Comparison of ENCODE assay signal across 8 cellular contexts in genomic region chr4:113049421-113050355, GRCh38. TPM values are rescaled to one million over a fixed set of nuclear protein-coding genes. Genes with fewer than 3 reads are reported as not detected.
A peak's percentile ranks its signal among the peaks of the same experiment; 100 is the strongest.
DNase-seq lines count a peak whose midpoint lies in the region; ATAC-seq and TF ChIP-seq lines count a peak whose summit lies in the region.

Gene ANK2 (plus strand): TSS chr4:113049653. CDS start chr4:113049729, 76 bp downstream.

- no peak for ATAC-seq in GM21825 (IDR thresholded peaks at IDR 0.05; ENCODE audit: unreplicated experiment)
- no peak for ATAC-seq in GM21423 (IDR thresholded peaks at IDR 0.05; ENCODE audit: unreplicated experiment)
- ATAC-seq in HG02852 (IDR thresholded peaks at IDR 0.05; ENCODE audit: unreplicated experiment): no peak
- no peak for ATAC-seq in upper lobe of left lung (ENCODE audit: low FRiP score in 2 of 2)

- DNase-seq in A172 (ENCODE audit: low spot score): no peak
- peak; percentile 77 for DNase-seq in NCI-H2029 (lab: John Stamatoyannopoulos, UW)
- peak; percentile 89 for DNase-seq in ecto neural progenitor cell (ENCODE audit: low spot score)
- peak; percentile 96 for DNase-seq in mesendoderm
- DNase-seq in upper lobe of left lung: no peak

- no peak within 1 kb of the TSS for H4K5ac ChIP-seq in mesendoderm (ENCODE audit: low read length)

- no peak within 1 kb of the TSS for H3K4me3 ChIP-seq in mesendoderm (ENCODE audit: low read length)
- H3K4me3 ChIP-seq in upper lobe of left lung: no peak within 1 kb of the TSS

- H3K36me3 ChIP-seq in mesendoderm (ENCODE audit: control insufficient read depth, insufficient read depth, low read length): no peaks in the 10 kb centered on the region
- no peaks in the 10 kb centered on the region for H3K36me3 ChIP-seq in upper lobe of left lung

- no peak within 1 kb of the TSS for H2AK5ac ChIP-seq in mesendoderm (ENCODE audit: low read length)

- H3K79me2 ChIP-seq in mesendoderm (ENCODE audit: control insufficient read depth, insufficient read depth, low read length): no peaks in the 10 kb centered on the region

- no peak within 1 kb of the TSS for H3K18ac ChIP-seq in mesendoderm (ENCODE audit: low read length)

- TF ChIP-seq CTCF in upper lobe of left lung (IDR thresholded peaks at IDR 0.05): no peak

- no peak within 1 kb of the TSS for H2BK15ac ChIP-seq in mesendoderm (replicated peaks; ENCODE audit: low read depth)

- WGBS in mesendoderm (ENCODE audit: extremely low coverage, insufficient coverage, low lambda C conversion rate): 100% methylated on average over 3 of the region's 20 CpGs
- WGBS in upper lobe of left lung, 2 donors: 15 to 23% methylated on average over 20 of the region's 20 CpGs

- no peak for TF ChIP-seq POLR2A in upper lobe of left lung (IDR thresholded peaks at IDR 0.05)

- H3K79me1 ChIP-seq in mesendoderm (ENCODE audit: low read length): no peaks in the 10 kb centered on the region

- H2BK120ac ChIP-seq in mesendoderm (ENCODE audit: low read depth, low read length): no peak within 1 kb of the TSS

- no peaks in the 10 kb centered on the region for H3K27me3 ChIP-seq in mesendoderm (ENCODE audit: insufficient read depth, low read length, poor library complexity)
- H3K27me3 ChIP-seq in upper lobe of left lung: no peaks in the 10 kb centered on the region

- no peak within 1 kb of the TSS for H2BK5ac ChIP-seq in mesendoderm (ENCODE audit: low read length)

- no peak within 1 kb of the TSS for H3K4ac ChIP-seq in mesendoderm (ENCODE audit: low read depth, low read length)

- no peak within 1 kb of the TSS for H3K56ac ChIP-seq in mesendoderm (ENCODE audit: low read length)

- no peak within 1 kb of the TSS for H4K8ac ChIP-seq in mesendoderm (ENCODE audit: low read depth, low read length)

- TF ChIP-seq EP300 in upper lobe of left lung (IDR thresholded peaks at IDR 0.05): no peak

- H3K4me1 ChIP-seq in mesendoderm (ENCODE audit: control insufficient read depth, low read depth, low read length) (no peaks in the 10 kb centered on the region), upper lobe of left lung (no peaks in the 10 kb centered on the region)

- no peak within 1 kb of the TSS for H3K23ac ChIP-seq in mesendoderm (ENCODE audit: low read length)

- no peaks in the 10 kb centered on the region for H3K9me3 ChIP-seq in upper lobe of left lung

- no peak within 1 kb of the TSS for H3K27ac ChIP-seq in mesendoderm (ENCODE audit: low read depth, low read length)
- no peak within 1 kb of the TSS for H3K27ac ChIP-seq in upper lobe of left lung

- no peak within 1 kb of the TSS for H3K4me2 ChIP-seq in mesendoderm (ENCODE audit: low read length)

- H3K9ac ChIP-seq in mesendoderm (ENCODE audit: low read length): no peak within 1 kb of the TSS

RNA-seq across cellular contexts. Expression of gene ANK2, which starts in this region (rescaled TPM):
- total RNA-seq in A172 (2014; rRNA removed; shearing (Covaris generic)): 21.2 and 25.6 TPM in 2 replicates
- 17.9 TPM for polyA plus RNA-seq in mesendoderm (2013, experiment 1 of 2)
- 16.8 TPM for polyA plus RNA-seq in mesendoderm (2013, experiment 2 of 2)
- total RNA-seq in upper lobe of left lung: 10 to 100 TPM in 2 of 6 donors, 1 to 10 TPM in 4; 4.2 to 23.3 (median 8.5) TPM

Comparison
In these comparisons a context has a peak if more than half of its experiments do, and no peak if none do; other contexts are left out.
1. DNase-seq: peak in NCI-H2029 (single experiment), ecto neural progenitor cell (single experiment) and mesendoderm (single experiment); none in A172 (single experiment) and upper lobe of left lung (0 of 2).